33 cellular contexts compared by ENCODE assay signal in the genomic region with DNA sequence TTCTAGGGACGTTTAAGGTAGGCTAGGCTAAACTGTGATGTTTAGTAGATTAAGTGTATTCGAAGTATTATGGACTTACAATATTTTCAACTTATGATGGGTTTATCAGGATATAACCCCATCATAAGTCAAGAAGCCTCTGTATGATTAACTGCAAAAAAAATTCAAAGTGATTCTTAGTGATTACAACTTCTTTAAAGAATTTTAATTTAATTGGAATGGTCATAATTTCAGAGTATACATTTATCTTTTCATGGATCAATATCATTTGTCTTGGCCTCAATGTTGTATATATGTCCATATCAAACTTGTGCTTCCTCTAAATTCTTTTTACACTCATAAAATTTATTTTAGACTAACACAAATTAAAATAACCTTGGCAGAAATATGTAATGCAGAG.
"Had no signal": no experiment of that assay in that cellular context is flagged by ENCODE, and none has a peak within 500 bp of the region (broad histone marks: within the 10 kb centered on the region; RNA-seq: fewer than 3 reads in every experiment).

No MANE protein-coding gene starts in this region.

- H3K27me3 ChIP-seq: adrenal gland, ascending aorta, body of pancreas, brain microvascular endothelial cell, breast epithelium, cardiac muscle cell had no signal

- H3K36me3 ChIP-seq: adrenal gland, ascending aorta, brain microvascular endothelial cell, breast epithelium, cardiac muscle cell had no signal

- FAIRE-seq: astrocyte, bronchial epithelial cell had no signal

- H3K9me3 ChIP-seq: adrenal gland, ascending aorta had no signal

- ATAC-seq: activated naive CD4-positive, alpha-beta T cell treated with anti-CD3 and anti-CD28 coated beads, Interleukin-2, amount 50 U/mL, for 72 hours; activated naive CD8-positive, alpha-beta T cell treated with anti-CD3 and anti-CD28 coated beads, Interleukin-2, amount 50 U/mL, for 24 hours; activated T-cell treated with anti-CD3 and anti-CD28 coated beads, Interleukin-2, amount 50 U/mL, for 4 hours; activated T-cell treated with anti-CD3 and anti-CD28 coated beads, Interleukin-2, amount 50 U/mL, for 72 hours; activated T-helper 17 cell treated with anti-CD3 and anti-CD28 coated beads, Interleukin-2, amount 50 U/mL, for 72 hours; body of pancreas had no signal

- DNase-seq: activated effector memory CD4-positive, alpha-beta T cell treated with anti-CD3 and anti-CD28 coated beads, Interleukin-2, amount 50 U/mL, for 16 hours; activated effector memory CD4-positive, alpha-beta T cell treated with Interleukin-2 at 50 U/mL for 16 hours; activated gamma-delta T cell; activated gamma-delta T cell treated with Interleukin-2 at 50 U/mL for 16 hours; activated naive CD4-positive, alpha-beta T cell; activated naive CD4-positive, alpha-beta T cell treated with anti-CD3 and anti-CD28 coated beads for 36 hours; activated naive CD4-positive, alpha-beta T cell treated with anti-CD3 and anti-CD28 coated beads, Interleukin-2, amount 10 ng/mL, durations not matched to agents 7 days and 5 days; activated naive CD4-positive, alpha-beta T cell treated with anti-CD3 and anti-CD28 coated beads, Interleukin-2, amount 50 U/mL, for 16 hours; activated naive CD4-positive, alpha-beta T cell treated with Interleukin-2 at 50 U/mL for 16 hours; activated naive CD8-positive, alpha-beta T cell treated with anti-CD3 and anti-CD28 coated beads for 36 hours; activated naive CD8-positive, alpha-beta T cell treated with anti-CD3 and anti-CD28 coated beads, Interleukin-2, amount 10 ng/mL, durations not matched to agents 7 days and 5 days; activated naive CD8-positive, alpha-beta T cell treated with anti-CD3 and anti-CD28 coated beads, Interleukin-2, amount 50 U/mL, for 24 hours; activated T-cell treated with anti-CD3 and anti-CD28 coated beads, Interleukin-2, amount 50 U/mL, for 24 hours; activated T-cell treated with anti-CD3 and anti-CD28 coated beads, Interleukin-2, amount 50 U/mL, for 4 hours; activated T-cell treated with anti-CD3 and anti-CD28 coated beads, Interleukin-2, amount 50 U/mL, for 48 hours; activated T-cell treated with anti-CD3 and anti-CD28 coated beads, Interleukin-2, amount 50 U/mL, for 72 hours; adrenal gland; amniotic stem cell; amygdala; anterior cingulate cortex; aorta; body of pancreas; brain microvascular endothelial cell; caudate nucleus; central memory CD4-positive, alpha-beta T cell; cerebellar nuclear complex had no signal

- H3K4me3 ChIP-seq: adrenal gland, ascending aorta, body of pancreas, breast epithelium, cardiac muscle cell had no signal

- H3K4me1 ChIP-seq: adrenal gland, ascending aorta, body of pancreas, breast epithelium had no signal

- H3K27ac ChIP-seq: adrenal gland, ascending aorta, body of pancreas, brain microvascular endothelial cell, breast epithelium, cardiac muscle cell had no signal
